ENCODE assay signal across 8 cellular contexts in genomic region chr18:48834421-48835011, GRCh38.
DNase-seq lines count a peak whose midpoint lies in the region; ATAC-seq and TF ChIP-seq lines count a peak whose summit lies in the region.

No MANE protein-coding gene starts in this region.

- TF ChIP-seq POLR2A in GM10847 (IDR thresholded peaks at IDR 0.05; ENCODE audit: extremely low read depth, insufficient read length): peak; percentile 27

- ATAC-seq in HG02642 (IDR thresholded peaks at IDR 0.05; ENCODE audit: poor library complexity, unreplicated experiment) (peak; percentile 54), thoracic aorta (ENCODE audit: insufficient number of reproducible peaks, low FRiP score, low read depth) (peak; percentile 72)

- no peaks in the 10 kb centered on the region for H3K9me3 ChIP-seq in thoracic aorta

- no peak for TF ChIP-seq CTCF in thoracic aorta (IDR thresholded peaks at IDR 0.05)

- peaks cover 52 to 67% of the 10 kb centered on the region in 2 donors for H3K4me1 ChIP-seq in thoracic aorta (ENCODE audit: control insufficient read depth in 1 of 2, low read depth in 2 of 2)

- DNase-seq in NOMO-1 (lab: John Stamatoyannopoulos, UW; ENCODE audit: unreplicated experiment in 2 of 2) (peak; percentile 84 to 92), epidermal melanocyte (ENCODE audit: insufficient read length, low spot score) (peak; percentile 67), non-pigmented ciliary epithelial cell (ENCODE audit: low read depth) (peak; percentile 71), thoracic aorta (ENCODE audit: low spot score) (peak; percentile 76), NCI-H526 treated with DMSO at 0.1 percent for 48 hours (lab: John Stamatoyannopoulos, UW) (no peak)
- DNase-seq in activated CD8-positive, alpha-beta memory T cell treated with anti-CD3 and anti-CD28 coated beads, Interleukin-2, amount 50 U/mL, for 24 hours (ENCODE audit: extremely low read depth): peak; percentile 39

- H3K4me3 ChIP-seq in thoracic aorta: peak overlapping the region; percentile 47

- peak overlapping the region; percentile 16 to 53 for H3K27ac ChIP-seq in thoracic aorta

- H3K27me3 ChIP-seq in thoracic aorta (replicated peaks; ENCODE audit: insufficient read depth): no peaks in the 10 kb centered on the region

- H3K36me3 ChIP-seq in thoracic aorta: no peaks in the 10 kb centered on the region
